30 cellular contexts compared by ENCODE assay signal in genomic region chr16:19499006-19499405, GRCh38.
"Had no signal": no experiment of that assay in that cellular context is flagged by ENCODE, and none has a peak within 500 bp of the region (broad histone marks: within the 10 kb centered on the region; RNA-seq: fewer than 3 reads in every experiment).

No MANE protein-coding gene starts in this region.

- DNase-seq: hypothalamus; immature natural killer cell; kidney; left colon; left lung; lower lobe of right lung; mesendoderm; naive B cell; natural killer cell; nephron progenitor cell; occipital lobe; ovary; right lobe of liver; stimulated activated CD4-positive, alpha-beta T cell treated with anti-CD3 and anti-CD28 coated beads, Interleukin-1b, Interleukin-23, amount 100 ng/mL, for 48 hours; stimulated activated CD4-positive, alpha-beta T cell treated with anti-CD3 and anti-CD28 coated beads, Interleukin-2, amount 100 ng/mL, for 48 hours; stimulated activated CD4-positive, alpha-beta T cell treated with anti-CD3 and anti-CD28 coated beads, Interleukin-4, amount 100 ng/mL, for 4 hours; stimulated activated CD8-positive, alpha-beta memory T cell treated with anti-CD3 and anti-CD28 coated beads, Interleukin-4, amount 100 ng/mL, for 48 hours; stimulated activated naive CD4-positive, alpha-beta T cell treated with Interleukin-2 at 50 U/mL for 16 hours; stimulated activated naive CD8-positive, alpha-beta T cell treated with anti-CD3 and anti-CD28 coated beads, Interleukin-15, amount 100 ng/mL, for 72 hours; substantia nigra; uterus had no signal

- H3K4me3 Mint-ChIP-seq: immature natural killer cell; mesothelial cell of epicardium; naive B cell; natural killer cell; nephron progenitor cell; neural progenitor cell; stimulated activated memory B cell treated with anti-CD40 and anti-IgM and Interleukin-4, amounts not matched to agents 10 μg/mL and 1 μg/mL and 100 μg/mL, for 72 hours; stimulated activated naive CD8-positive, alpha-beta T cell treated with anti-CD3 and anti-CD28 coated beads, Interleukin-15, amount 100 ng/mL, for 72 hours; type B pancreatic cell had no signal

- H2AFZ ChIP-seq: neural progenitor cell had no signal

- H3K9me3 ChIP-seq: left lung, lower lobe of right lung, neutrophil, ovary, right atrium auricular region, right lobe of liver, tibial nerve, uterus had no signal

- H3K4me1 ChIP-seq: left lung, lower lobe of right lung, neural progenitor cell, right atrium auricular region, right lobe of liver, uterus had no signal

- H3K9me3 Mint-ChIP-seq: immature natural killer cell; mesothelial cell of epicardium; naive B cell; natural killer cell; nephron progenitor cell; neural progenitor cell; stimulated activated memory B cell treated with anti-CD40 and anti-IgM and Interleukin-4, amounts not matched to agents 10 μg/mL and 1 μg/mL and 100 μg/mL, for 72 hours; stimulated activated naive CD8-positive, alpha-beta T cell treated with anti-CD3 and anti-CD28 coated beads, Interleukin-15, amount 100 ng/mL, for 72 hours; type B pancreatic cell had no signal

- H3K27me3 ChIP-seq: left lung, neural progenitor cell, neutrophil, ovary, right atrium auricular region, right lobe of liver, tibial nerve, uterus had no signal

- H3K27ac Mint-ChIP-seq: mesothelial cell of epicardium; natural killer cell; nephron progenitor cell; neural progenitor cell; progenitor cell of endocrine pancreas; stimulated activated memory B cell treated with anti-CD40 and anti-IgM and Interleukin-4, amounts not matched to agents 10 μg/mL and 1 μg/mL and 100 μg/mL, for 72 hours; type B pancreatic cell had no signal

- H3K27me3 Mint-ChIP-seq: naive B cell; progenitor cell of endocrine pancreas; stimulated activated memory B cell treated with anti-CD40 and anti-IgM and Interleukin-4, amounts not matched to agents 10 μg/mL and 1 μg/mL and 100 μg/mL, for 72 hours; stimulated activated naive CD8-positive, alpha-beta T cell treated with anti-CD3 and anti-CD28 coated beads, Interleukin-15, amount 100 ng/mL, for 72 hours; type B pancreatic cell had no signal

- H3K4me3 ChIP-seq: left lung, lower lobe of right lung, neural progenitor cell, ovary, right atrium auricular region, right lobe of liver, smooth muscle cell, tibial nerve, uterus had no signal

- H3K36me3 ChIP-seq: neural progenitor cell, ovary, uterus had no signal

- H3K9ac ChIP-seq: neural progenitor cell had no signal

- H3K4me2 ChIP-seq: neural progenitor cell, smooth muscle cell had no signal

- H3K4me1 Mint-ChIP-seq: mesothelial cell of epicardium, nephron progenitor cell had no signal

- ATAC-seq: left colon; left lung; lower lobe of right lung; natural killer cell; right lobe of liver; stimulated activated memory B cell treated with anti-CD40 and anti-IgM and Interleukin-4, amounts not matched to agents 10 μg/mL and 1 μg/mL and 100 μg/mL, for 72 hours; stimulated activated naive CD8-positive, alpha-beta T cell treated with anti-CD3 and anti-CD28 coated beads, Interleukin-15, amount 100 ng/mL, for 72 hours had no signal

- H3K27ac ChIP-seq: left lung, lower lobe of right lung, neural progenitor cell, neutrophil, ovary, right atrium auricular region, right lobe of liver, tibial nerve, uterus had no signal
